Comparison of ENCODE assay signal across 8 cellular contexts in genomic region chr16:68356249-68356918, GRCh38. TPM values are rescaled to one million over a fixed set of nuclear protein-coding genes. Genes with fewer than 3 reads are reported as not detected.
DNase-seq lines count a peak whose midpoint lies in the region; ATAC-seq lines count a peak whose summit lies in the region.

No MANE protein-coding gene starts in this region.

- H3K4me1 ChIP-seq in HAP-1: no peaks in the 10 kb centered on the region

- H3K36me3 Mint-ChIP-seq in activated naive CD8-positive, alpha-beta T cell: peaks cover 2% of the 10 kb centered on the region

- H3K27ac Mint-ChIP-seq in activated naive CD8-positive, alpha-beta T cell: no peak overlapping the region

- ATAC-seq in GM18520 (IDR thresholded peaks at IDR 0.05; ENCODE audit: unreplicated experiment): peak; percentile 43
- peak; percentile 75 for ATAC-seq in HG02943 (IDR thresholded peaks at IDR 0.05; ENCODE audit: low read depth, unreplicated experiment)

- H3K27me3 Mint-ChIP-seq in activated naive CD8-positive, alpha-beta T cell: no peaks in the 10 kb centered on the region

- H3K4me3 Mint-ChIP-seq in activated naive CD8-positive, alpha-beta T cell: peak overlapping the region; percentile 54

- peaks cover 31% of the 10 kb centered on the region for H3K4me1 Mint-ChIP-seq in activated naive CD8-positive, alpha-beta T cell (ENCODE audit: low read depth)

- no peaks in the 10 kb centered on the region for H3K9me3 Mint-ChIP-seq in activated naive CD8-positive, alpha-beta T cell (ENCODE audit: low read depth)

- H3K36me3 ChIP-seq in HAP-1 (replicated peaks): peaks cover 46% of the 10 kb centered on the region

- no peaks in the 10 kb centered on the region for H3K9me3 ChIP-seq in HAP-1

- in situ Hi-C loops in HAP-1 (cut with MboI; ENCODE audit: low sequenced_read_pairs): no loop called here

- DNase-seq in T follicular helper cell (ENCODE audit: low read depth): peak; percentile 41
- DNase-seq in stimulated activated CD4-positive, alpha-beta T cell treated with anti-CD3 and anti-CD28 coated beads, TNF-alpha, amount 100 ng/mL, for 24 hours (ENCODE audit: low read depth in 3 of 3): peak; percentile 27 to 70 (median 40)
- DNase-seq in HAP-1 (ENCODE audit: low spot score in 2 of 2): no peak
- no peak for DNase-seq in dermis blood vessel endothelial cell
- no peak for DNase-seq in LoVo (ENCODE audit: low spot score)

- no peaks in the 10 kb centered on the region for H3K27me3 ChIP-seq in HAP-1 (ENCODE audit: low read depth)

- no peak overlapping the region for H3K4me3 ChIP-seq in HAP-1

RNA-seq across cellular contexts. Expression of gene PRMT7, which starts 45.6 kb away (rescaled TPM):
- 50.0 and 54.4 TPM in 2 replicates for total RNA-seq in dermis blood vessel endothelial cell

RNA-seq across cellular contexts. Expression of gene SLC7A6OS, which starts 45.6 kb away (rescaled TPM):
- 13.3 and 15.5 TPM in 2 replicates for total RNA-seq in dermis blood vessel endothelial cell

Comparison
In these comparisons a context has a peak if more than half of its experiments do, and no peak if none do; other contexts are left out.
1. DNase-seq: peak in T follicular helper cell (single experiment) and stimulated activated CD4-positive, alpha-beta T cell treated with anti-CD3 and anti-CD28 coated beads, TNF-alpha, amount 100 ng/mL, for 24 hours (3 of 3); none in HAP-1 (0 of 2), dermis blood vessel endothelial cell (single experiment) and LoVo (single experiment).